Comparison of ENCODE assay signal across 26 cellular contexts in genomic region chr11:65051389-65051858, GRCh38. TPM values are rescaled to one million over a fixed set of nuclear protein-coding genes. Genes with fewer than 3 reads are reported as not detected.
"Had no signal": no experiment of that assay in that cellular context is flagged by ENCODE, and none has a peak within 500 bp of the region (broad histone marks: within the 10 kb centered on the region; RNA-seq: fewer than 3 reads in every experiment).

No MANE protein-coding gene starts in this region.

- H3K4me3 ChIP-seq: ascending aorta, body of pancreas, SJSA1 had no signal

- H3K4me1 ChIP-seq: body of pancreas, SJSA1 had no signal

- H3K27me3 Mint-ChIP-seq: activated B cell treated with CpG ODN at 0.5 μM for 24 hours; activated CD8-positive, alpha-beta memory T cell treated with anti-CD3 and anti-CD28 coated beads, Interleukin-2, amount 10 ng/mL, durations not matched to agents 7 days and 5 days; central memory CD8-positive, alpha-beta T cell; T-helper 17 cell had no signal

- H3K36me3 ChIP-seq: ascending aorta had no signal

- H3K27me3 ChIP-seq: ascending aorta, body of pancreas, SJSA1 had no signal

- DNase-seq: activated B cell treated with CpG ODN at 0.5 μM for 24 hours; activated CD4-positive, alpha-beta T cell treated with anti-CD3 and anti-CD28 coated beads for 1 hour; activated CD4-positive, alpha-beta T cell treated with anti-CD3 and anti-CD28 coated beads, Interleukin-2, amount 10 ng/mL, durations not matched to agents 24 days and 14 days; activated CD4-positive, alpha-beta T cell treated with anti-CD3 and anti-CD28 coated beads, Interleukin-2, amount 50 U/mL, for 48 hours; activated CD8-positive, alpha-beta memory T cell treated with anti-CD3 and anti-CD28 coated beads, Interleukin-2, amount 10 ng/mL, durations not matched to agents 7 days and 5 days; activated effector memory CD4-positive, alpha-beta T cell treated with anti-CD3 and anti-CD28 coated beads, Interleukin-2, amount 50 U/mL, for 16 hours; activated naive CD4-positive, alpha-beta T cell treated with Interleukin-2 at 50 U/mL for 16 hours; activated naive CD8-positive, alpha-beta T cell treated with anti-CD3 and anti-CD28 coated beads, Interleukin-2, amount 50 U/mL, for 24 hours; activated T-cell treated with anti-CD3 and anti-CD28 coated beads, Interleukin-2, amount 50 U/mL, for 4 hours; amniotic stem cell; body of pancreas; NCI-H1048; NCI-H146; NCI-H187 treated with DMSO at 0.1 percent for 48 hours; NCI-H2171; NCI-H2227 treated with DMSO at 0.1 percent for 48 hours; NCI-H446 treated with DMSO at 0.1 percent for 48 hours; NCI-H524 treated with DMSO at 0.1 percent for 48 hours; NCI-H748 treated with DMSO at 0.1 percent for 48 hours; SHP77; T-helper 17 cell; T-helper 9 cell had no signal

- H3K27ac ChIP-seq: ascending aorta, body of pancreas, SJSA1 had no signal

- H3K27ac Mint-ChIP-seq: activated B cell treated with CpG ODN at 0.5 μM for 24 hours; activated CD4-positive, alpha-beta T cell treated with anti-CD3 and anti-CD28 coated beads, Interleukin-2, amount 10 ng/mL, durations not matched to agents 24 days and 14 days; activated CD8-positive, alpha-beta memory T cell treated with anti-CD3 and anti-CD28 coated beads, Interleukin-2, amount 10 ng/mL, durations not matched to agents 7 days and 5 days; activated naive CD4-positive, alpha-beta T cell treated with anti-CD3 and anti-CD28 coated beads, Interleukin-2, amount 50 U/mL, for 72 hours; activated naive CD8-positive, alpha-beta T cell treated with anti-CD3 and anti-CD28 coated beads, Interleukin-2, amount 50 U/mL, for 24 hours; T-helper 17 cell had no signal

- H3K9me3 ChIP-seq: ascending aorta, body of pancreas, SJSA1 had no signal

- H3K4me3 Mint-ChIP-seq: activated B cell treated with CpG ODN at 0.5 μM for 24 hours; activated CD4-positive, alpha-beta T cell treated with anti-CD3 and anti-CD28 coated beads, Interleukin-2, amount 10 ng/mL, durations not matched to agents 24 days and 14 days; activated CD8-positive, alpha-beta memory T cell treated with anti-CD3 and anti-CD28 coated beads, Interleukin-2, amount 10 ng/mL, durations not matched to agents 7 days and 5 days; activated naive CD8-positive, alpha-beta T cell treated with anti-CD3 and anti-CD28 coated beads, Interleukin-2, amount 50 U/mL, for 24 hours; activated T-cell treated with anti-CD3 and anti-CD28 coated beads, Interleukin-2, amount 50 U/mL, for 4 hours; central memory CD8-positive, alpha-beta T cell; T-helper 17 cell had no signal

- H3K9me3 Mint-ChIP-seq: activated B cell treated with CpG ODN at 0.5 μM for 24 hours; activated CD4-positive, alpha-beta T cell treated with anti-CD3 and anti-CD28 coated beads, Interleukin-2, amount 10 ng/mL, durations not matched to agents 24 days and 14 days; activated naive CD4-positive, alpha-beta T cell treated with anti-CD3 and anti-CD28 coated beads, Interleukin-2, amount 50 U/mL, for 72 hours; activated naive CD8-positive, alpha-beta T cell treated with anti-CD3 and anti-CD28 coated beads, Interleukin-2, amount 50 U/mL, for 24 hours; activated T-cell treated with anti-CD3 and anti-CD28 coated beads, Interleukin-2, amount 50 U/mL, for 4 hours; central memory CD8-positive, alpha-beta T cell had no signal

RNA-seq across cellular contexts. Expression of gene NAALADL1, which starts 6.9 kb away (rescaled TPM):
- total RNA-seq: SJSA1 had no signal

RNA-seq across cellular contexts. Expression of gene CDCA5, which starts 32.4 kb away (rescaled TPM):
- total RNA-seq: ascending aorta had no signal
